In the genomic region with DNA sequence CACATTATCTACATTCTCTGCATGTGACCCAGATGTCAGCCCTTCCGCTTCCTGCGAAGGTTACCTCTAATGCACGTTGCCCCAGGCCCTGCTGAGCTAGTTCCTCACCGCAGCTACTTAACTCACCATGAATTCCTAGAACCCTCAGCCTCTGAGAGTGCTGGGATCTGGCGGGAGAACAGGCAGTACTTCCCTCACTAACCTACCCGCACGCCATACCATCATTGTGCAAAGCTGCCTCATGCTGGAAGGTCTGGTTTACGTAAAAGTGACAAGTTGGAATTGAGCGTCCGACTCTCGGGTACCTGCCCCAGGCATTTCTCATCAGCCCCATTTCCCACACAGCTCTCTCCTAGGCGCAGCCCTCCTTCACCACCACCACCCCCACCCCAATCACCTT, we compare ENCODE assay signal across 1 cellular context.
TF ChIP-seq lines count a peak whose summit lies in the region.

No MANE protein-coding gene starts in this region.

TF ChIP-seq in WTC11, 78 proteins besides CTCF, POLR2A, EP300 and RAD21 (continued from another document):
- TF ChIP-seq, protein P1, sequence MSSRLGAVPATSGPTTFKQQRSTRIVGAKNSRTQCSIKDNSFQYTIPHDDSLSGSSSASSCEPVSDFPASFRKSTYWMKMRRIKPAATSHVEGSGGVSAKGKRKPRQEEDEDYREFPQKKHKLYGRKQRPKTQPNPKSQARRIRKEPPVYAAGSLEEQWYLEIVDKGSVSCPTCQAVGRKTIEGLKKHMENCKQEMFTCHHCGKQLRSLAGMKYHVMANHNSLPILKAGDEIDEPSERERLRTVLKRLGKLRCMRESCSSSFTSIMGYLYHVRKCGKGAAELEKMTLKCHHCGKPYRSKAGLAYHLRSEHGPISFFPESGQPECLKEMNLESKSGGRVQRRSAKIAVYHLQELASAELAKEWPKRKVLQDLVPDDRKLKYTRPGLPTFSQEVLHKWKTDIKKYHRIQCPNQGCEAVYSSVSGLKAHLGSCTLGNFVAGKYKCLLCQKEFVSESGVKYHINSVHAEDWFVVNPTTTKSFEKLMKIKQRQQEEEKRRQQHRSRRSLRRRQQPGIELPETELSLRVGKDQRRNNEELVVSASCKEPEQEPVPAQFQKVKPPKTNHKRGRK (CRISPR knock-in tag; IDR thresholded peaks at IDR 0.05; ENCODE audit: borderline replicate concordance), result no peak
- no peak for TF ChIP-seq ZNF219 (CRISPR knock-in tag; IDR thresholded peaks at IDR 0.05; ENCODE audit: borderline replicate concordance)
- TF ChIP-seq NFATC4 (CRISPR knock-in tag; IDR thresholded peaks at IDR 0.05), result no peak
- TF ChIP-seq HMGXB4 (CRISPR knock-in tag; IDR thresholded peaks at IDR 0.05), result no peak
- no peak for TF ChIP-seq E2F1 (CRISPR knock-in tag; IDR thresholded peaks at IDR 0.05)
TF ChIP-seq in WTC11: peak in this region for 0.
